Comparison of ENCODE assay signal across 24 cellular contexts in the genomic region with DNA sequence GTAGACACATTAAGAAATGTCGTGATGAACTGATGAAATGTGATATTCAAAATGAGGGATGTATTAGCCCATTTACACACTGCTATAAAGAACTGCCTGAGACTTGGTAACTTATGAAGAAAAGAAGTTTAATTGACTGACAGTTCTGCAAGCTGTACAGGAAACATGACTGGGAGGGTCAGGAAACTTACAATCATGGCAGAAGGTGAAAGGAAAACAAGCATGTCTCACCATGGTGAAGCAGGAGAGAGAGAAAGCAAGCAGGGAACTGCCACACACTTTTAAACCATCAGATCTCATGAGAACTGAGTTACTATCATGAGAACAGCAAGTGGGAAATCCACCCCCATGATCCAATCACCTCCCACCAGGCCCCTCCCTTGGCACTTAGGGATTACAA.
DNase-seq lines count a peak whose midpoint lies in the region; ATAC-seq lines count a peak whose summit lies in the region.
"Had no signal": no experiment of that assay in that cellular context is flagged by ENCODE, and none has a peak within 500 bp of the region (broad histone marks: within the 10 kb centered on the region; RNA-seq: fewer than 3 reads in every experiment).

No MANE protein-coding gene starts in this region.

- H3K36me3 Mint-ChIP-seq in activated naive CD4-positive, alpha-beta T cell treated with anti-CD3 and anti-CD28 coated beads for 36 hours (ENCODE audit: low read depth): peaks cover 1% of the 10 kb centered on the region
- H3K36me3 Mint-ChIP-seq in activated T-helper 17 cell treated with anti-CD3 and anti-CD28 coated beads, Interleukin-2, amount 50 U/mL, for 72 hours (ENCODE audit: low read depth): no peaks in the 10 kb centered on the region
- peaks cover 0 to 6% (median 0%) of the 10 kb centered on the region in 5 donors for H3K36me3 Mint-ChIP-seq in naive thymus-derived CD4-positive, alpha-beta T cell
- H3K36me3 Mint-ChIP-seq: activated CD8-positive, alpha-beta memory T cell treated with anti-CD3 and anti-CD28 coated beads, Interleukin-2, amount 10 ng/mL, durations not matched to agents 7 days and 5 days; brain had no signal

- no peaks in the 10 kb centered on the region for H3K9me3 ChIP-seq in KOPT-K1 (ENCODE audit: insufficient read depth, low read length, poor library complexity, severe bottlenecking)
- no peaks in the 10 kb centered on the region for H3K9me3 ChIP-seq in naive thymus-derived CD4-positive, alpha-beta T cell (ENCODE audit: control insufficient read depth in 2 of 3, low read length in 3 of 3)
- H3K9me3 ChIP-seq: adrenal gland, HAP-1, left ventricle myocardium inferior, SK-N-SH, stomach, thyroid gland had no signal

- intact Hi-C loops in activated naive CD4-positive, alpha-beta T cell treated with anti-CD3 and anti-CD28 coated beads for 36 hours (cut with micrococcal nuclease): loop anchor here (2.0 kb wide), 1 partner anchor 68 kb away; no protein-coding TSS in a partner anchor
- intact Hi-C loops in naive thymus-derived CD4-positive, alpha-beta T cell (cut with micrococcal nuclease): loop anchor here in 1 of 2 donors (2.0 kb wide), 1 partner anchor 30 kb away; no protein-coding TSS in a partner anchor

- H3K4me1 Mint-ChIP-seq in activated naive CD4-positive, alpha-beta T cell treated with anti-CD3 and anti-CD28 coated beads for 36 hours (ENCODE audit: low read depth): peaks cover 33% of the 10 kb centered on the region
- H3K4me1 Mint-ChIP-seq in activated T-helper 17 cell treated with anti-CD3 and anti-CD28 coated beads, Interleukin-2, amount 50 U/mL, for 72 hours: peaks cover 4% of the 10 kb centered on the region
- peaks cover 16 to 55% (median 45%) of the 10 kb centered on the region in 7 donors for H3K4me1 Mint-ChIP-seq in naive thymus-derived CD4-positive, alpha-beta T cell
- H3K4me1 Mint-ChIP-seq: activated CD8-positive, alpha-beta memory T cell treated with anti-CD3 and anti-CD28 coated beads, Interleukin-2, amount 10 ng/mL, durations not matched to agents 7 days and 5 days had no signal

- peak overlapping the region; percentile 53 for H3K27ac ChIP-seq in KOPT-K1 (ENCODE audit: low read depth, low read length, poor library complexity, severe bottlenecking)
- H3K27ac ChIP-seq in naive thymus-derived CD4-positive, alpha-beta T cell (ENCODE audit: low read depth, low read length): peak overlapping the region; percentile 36
- H3K27ac ChIP-seq: adrenal gland, left ventricle myocardium inferior, parathyroid adenoma, stomach, thyroid gland had no signal

- CTCF ChIA-PET in activated naive CD4-positive, alpha-beta T cell treated with anti-CD3 and anti-CD28 coated beads for 36 hours (lab: Charles Lee): no interaction called here
- CTCF ChIA-PET in naive thymus-derived CD4-positive, alpha-beta T cell (lab: Charles Lee): no interaction called here

- POLR2A ChIA-PET in naive thymus-derived CD4-positive, alpha-beta T cell (lab: Charles Lee): no interaction called here

- H3K9me3 Mint-ChIP-seq in activated naive CD4-positive, alpha-beta T cell treated with anti-CD3 and anti-CD28 coated beads for 36 hours: peaks cover 3% of the 10 kb centered on the region
- peaks cover 9% of the 10 kb centered on the region for H3K9me3 Mint-ChIP-seq in activated T-helper 17 cell treated with anti-CD3 and anti-CD28 coated beads, Interleukin-2, amount 50 U/mL, for 72 hours
- peaks cover 0 to 2% (median 0%) of the 10 kb centered on the region in 11 donors for H3K9me3 Mint-ChIP-seq in naive thymus-derived CD4-positive, alpha-beta T cell
- H3K9me3 Mint-ChIP-seq: brain had no signal

- H3K27me3 Mint-ChIP-seq in activated naive CD4-positive, alpha-beta T cell treated with anti-CD3 and anti-CD28 coated beads for 36 hours (ENCODE audit: low read depth): no peaks in the 10 kb centered on the region
- no peaks in the 10 kb centered on the region for H3K27me3 Mint-ChIP-seq in activated T-helper 17 cell treated with anti-CD3 and anti-CD28 coated beads, Interleukin-2, amount 50 U/mL, for 72 hours
- H3K27me3 Mint-ChIP-seq in naive thymus-derived CD4-positive, alpha-beta T cell: no peaks in the 10 kb centered on the region
- H3K27me3 Mint-ChIP-seq: activated CD8-positive, alpha-beta memory T cell treated with anti-CD3 and anti-CD28 coated beads, Interleukin-2, amount 10 ng/mL, durations not matched to agents 7 days and 5 days; brain had no signal

- DNase-seq in activated naive CD4-positive, alpha-beta T cell treated with anti-CD3 and anti-CD28 coated beads for 36 hours: peak; percentile 27
- no peak for DNase-seq in activated naive CD4-positive, alpha-beta T cell (lab: John Stamatoyannopoulos, UW)
- DNase-seq in naive thymus-derived CD4-positive, alpha-beta T cell: peak in 7 of 9 donors; percentile 9 to 43 (median 20)
- DNase-seq in NCI-H1105 treated with DMSO at 0.1 percent for 48 hours (lab: John Stamatoyannopoulos, UW): no peak
- DNase-seq in midbrain (lab: John Stamatoyannopoulos, UW): no peak
- DNase-seq: activated CD4-positive, alpha-beta T cell treated with anti-CD3 and anti-CD28 coated beads for 1 hour; activated CD8-positive, alpha-beta memory T cell treated with anti-CD3 and anti-CD28 coated beads, Interleukin-2, amount 10 ng/mL, durations not matched to agents 7 days and 5 days; adrenal gland; AML-193; KBM-7; left ventricle myocardium inferior; NCI-H146; NCI-H2107; NCI-H446 treated with DMSO at 0.1 percent for 48 hours; SK-N-SH; small intestine; stomach; thyroid gland had no signal

- H3K27ac Mint-ChIP-seq in activated naive CD4-positive, alpha-beta T cell treated with anti-CD3 and anti-CD28 coated beads for 36 hours: peak overlapping the region; percentile 53
- H3K27ac Mint-ChIP-seq in activated T-helper 17 cell treated with anti-CD3 and anti-CD28 coated beads, Interleukin-2, amount 50 U/mL, for 72 hours: no peak overlapping the region
- peak overlapping the region; percentile 49 to 90 (median 83) for H3K27ac Mint-ChIP-seq in naive thymus-derived CD4-positive, alpha-beta T cell
- H3K27ac Mint-ChIP-seq: activated CD8-positive, alpha-beta memory T cell treated with anti-CD3 and anti-CD28 coated beads, Interleukin-2, amount 10 ng/mL, durations not matched to agents 7 days and 5 days; brain had no signal

- no peaks in the 10 kb centered on the region for H3K27me3 ChIP-seq in naive thymus-derived CD4-positive, alpha-beta T cell (ENCODE audit: control insufficient read depth in 2 of 2, insufficient read depth in 2 of 2, low read length in 2 of 2)
- H3K27me3 ChIP-seq: adrenal gland, stomach, thyroid gland had no signal

- ATAC-seq in activated T-helper 17 cell treated with anti-CD3 and anti-CD28 coated beads, Interleukin-2, amount 50 U/mL, for 72 hours (replicated peaks): peak; percentile 37
- ATAC-seq in naive thymus-derived CD4-positive, alpha-beta T cell: no peak
- ATAC-seq in GM19328 (IDR thresholded peaks at IDR 0.05; ENCODE audit: unreplicated experiment): no peak
- ATAC-seq: activated CD8-positive, alpha-beta memory T cell treated with anti-CD3 and anti-CD28 coated beads, Interleukin-2, amount 10 ng/mL, durations not matched to agents 7 days and 5 days had no signal

- peak overlapping the region; percentile 5 for H3K4me3 ChIP-seq in naive thymus-derived CD4-positive, alpha-beta T cell (ENCODE audit: low read length)
- H3K4me3 ChIP-seq: adrenal gland, HAP-1, left ventricle myocardium inferior, stomach, thyroid gland had no signal

- H3K4me3 Mint-ChIP-seq in activated naive CD4-positive, alpha-beta T cell treated with anti-CD3 and anti-CD28 coated beads for 36 hours: no peak overlapping the region
- peak overlapping the region; percentile 6 for H3K4me3 Mint-ChIP-seq in activated T-helper 17 cell treated with anti-CD3 and anti-CD28 coated beads, Interleukin-2, amount 50 U/mL, for 72 hours
- peak overlapping the region; percentile 49 to 82 (median 76) for H3K4me3 Mint-ChIP-seq in naive thymus-derived CD4-positive, alpha-beta T cell
- H3K4me3 Mint-ChIP-seq: activated CD8-positive, alpha-beta memory T cell treated with anti-CD3 and anti-CD28 coated beads, Interleukin-2, amount 10 ng/mL, durations not matched to agents 7 days and 5 days; brain had no signal

- no peaks in the 10 kb centered on the region for H3K36me3 ChIP-seq in KOPT-K1 (ENCODE audit: insufficient read depth, low read length)
- H3K36me3 ChIP-seq in naive thymus-derived CD4-positive, alpha-beta T cell (ENCODE audit: control insufficient read depth in 2 of 3, insufficient read depth in 3 of 3, low read length in 3 of 3): no peaks in the 10 kb centered on the region
- H3K36me3 ChIP-seq: adrenal gland, HAP-1, left ventricle myocardium inferior, stomach, thyroid gland had no signal

- peaks cover 0 to 33% of the 10 kb centered on the region in 2 donors for H3K4me1 ChIP-seq in naive thymus-derived CD4-positive, alpha-beta T cell (ENCODE audit: control insufficient read depth in 2 of 2, insufficient read depth in 2 of 2, low read length in 2 of 2)
- H3K4me1 ChIP-seq: adrenal gland, HAP-1, left ventricle myocardium inferior, parathyroid adenoma, stomach, thyroid gland had no signal

Comparison
In these comparisons a context has a peak if more than half of its experiments do, and no peak if none do; other contexts are left out.
1. DNase-seq: peak in activated naive CD4-positive, alpha-beta T cell treated with anti-CD3 and anti-CD28 coated beads for 36 hours (single experiment) and naive thymus-derived CD4-positive, alpha-beta T cell (7 of 9); none in activated naive CD4-positive, alpha-beta T cell (0 of 4), NCI-H1105 treated with DMSO at 0.1 percent for 48 hours (single experiment) and midbrain (single experiment).